Comparison of ENCODE assay signal across 8 cellular contexts in genomic region chrX:47483310-47484268, GRCh38. TPM values are rescaled to one million over a fixed set of nuclear protein-coding genes. Genes with fewer than 3 reads are reported as not detected.
DNase-seq lines count a peak whose midpoint lies in the region; ATAC-seq and TF ChIP-seq lines count a peak whose summit lies in the region.

No MANE protein-coding gene starts in this region.

- H3K9me3 ChIP-seq in esophagus muscularis mucosa = peaks cover 0 to 8% (median 0%) of the 10 kb centered on the region in 4 donors

- H3K27me3 ChIP-seq in esophagus muscularis mucosa = no peaks in the 10 kb centered on the region

- H3K27ac Mint-ChIP-seq in T-cell = peak overlapping the region; percentile 93 to 94
- H3K27ac Mint-ChIP-seq in naive thymus-derived CD8-positive, alpha-beta T cell = peak overlapping the region; percentile 89 to 99 (median 98)

- peaks cover 0 to 29% (median 15%) of the 10 kb centered on the region in 4 donors for H3K4me1 ChIP-seq in esophagus muscularis mucosa

- peak overlapping the region; percentile 87 to 92 (median 90) for H3K4me3 Mint-ChIP-seq in T-cell
- H3K4me3 Mint-ChIP-seq in naive thymus-derived CD8-positive, alpha-beta T cell = peak overlapping the region; percentile 84 to 96 (median 88)

- 33% methylated on average over 24 of the region's 24 CpGs for WGBS in esophagus muscularis mucosa

- H3K27ac ChIP-seq in esophagus muscularis mucosa (replicated peaks in 1 of 4) = peak overlapping the region; percentile 92 to 98 (median 95)

- H3K36me3 Mint-ChIP-seq in T-cell = no peaks in the 10 kb centered on the region
- peaks cover 0 to 6% (median 1%) of the 10 kb centered on the region in 3 donors for H3K36me3 Mint-ChIP-seq in naive thymus-derived CD8-positive, alpha-beta T cell

- intact Hi-C loops in Right ventricle myocardium inferior (cut with DNase I) = no loop called here
- intact Hi-C loops in cardiac septum (cut with DNase I) = no loop called here
- intact Hi-C loops in esophagus muscularis mucosa (cut with DNase I) = loop anchor here (5.0 kb wide), 1 partner anchor 39 kb away; no protein-coding TSS in a partner anchor

- DNase-seq in Right ventricle myocardium inferior (ENCODE audit: missing footprints) (peak; percentile 66), cardiac septum (ENCODE audit: low spot score) (no peak), T-cell (no peak), esophagus muscularis mucosa (ENCODE audit: extremely low spot score) (no peak)
- DNase-seq in naive thymus-derived CD8-positive, alpha-beta T cell = peak in 1 of 10 donors; percentile 2

- H3K9me3 Mint-ChIP-seq in T-cell = no peaks in the 10 kb centered on the region
- peaks cover 0 to 2% (median 0%) of the 10 kb centered on the region in 9 donors for H3K9me3 Mint-ChIP-seq in naive thymus-derived CD8-positive, alpha-beta T cell

- TF ChIP-seq EP300 in esophagus muscularis mucosa (IDR thresholded peaks at IDR 0.05) = no peak

- CTCF ChIA-PET in T-cell (lab: Charles Lee) = interaction anchor here (0.6 to 1.0 kb wide), 3 partner anchors 40 to 160 kb away, joined by 3 to 5 read pairs (median 3); no protein-coding TSS in a partner anchor

- TF ChIP-seq POLR2A in esophagus muscularis mucosa (IDR thresholded peaks at IDR 0.05; ENCODE audit: low read depth) = no peak

- H3K27me3 Mint-ChIP-seq in T-cell = peaks cover 0 to 8% of the 10 kb centered on the region in 2 donors
- H3K27me3 Mint-ChIP-seq in naive thymus-derived CD8-positive, alpha-beta T cell = no peaks in the 10 kb centered on the region

- POLR2A ChIA-PET in T-cell (lab: Charles Lee) = no interaction called here
- POLR2A ChIA-PET in naive thymus-derived CD8-positive, alpha-beta T cell (lab: Charles Lee) = interaction anchor here (0.8 kb wide), 1 partner anchor 8 kb away, joined by 5 read pairs; no protein-coding TSS in a partner anchor

- H3K4me1 Mint-ChIP-seq in T-cell = peaks cover 31 to 45% (median 41%) of the 10 kb centered on the region in 3 donors
- peaks cover 13 to 46% (median 37%) of the 10 kb centered on the region in 4 donors for H3K4me1 Mint-ChIP-seq in naive thymus-derived CD8-positive, alpha-beta T cell

- H3K4me3 ChIP-seq in esophagus muscularis mucosa = peak overlapping the region; percentile 71 to 88 (median 80)

- H3K36me3 ChIP-seq in esophagus muscularis mucosa = no peaks in the 10 kb centered on the region

- ATAC-seq in Right ventricle myocardium inferior (no peak), T-cell (replicated peaks in 1 of 4) (no peak), GM21619 (IDR thresholded peaks at IDR 0.05; ENCODE audit: unreplicated experiment) (no peak), HG02610 (IDR thresholded peaks at IDR 0.05; ENCODE audit: unreplicated experiment) (no peak), HG02759 (IDR thresholded peaks at IDR 0.05; ENCODE audit: unreplicated experiment) (no peak)
- ATAC-seq in naive thymus-derived CD8-positive, alpha-beta T cell = no peak

- TF ChIP-seq CTCF in esophagus muscularis mucosa (IDR thresholded peaks at IDR 0.05) = no peak

RNA-seq across cellular contexts. Expression of gene ZNF41, which starts 0.6 kb away (rescaled TPM):
- total RNA-seq in Right ventricle myocardium inferior (13.1 TPM), cardiac septum (15.4 TPM), T-cell (10 to 100 TPM in 3 of 5 donors, 1 to 10 TPM in 2; 8.4 to 20.4 (median 14.7) TPM), esophagus muscularis mucosa (1 to 10 TPM; 7.5 to 9.0 (median 7.6) TPM)
- total RNA-seq in naive thymus-derived CD8-positive, alpha-beta T cell = 10 to 100 TPM; 15.1 to 15.3 TPM
- 1 to 10 TPM; 3.5 to 4.7 (median 4.4) TPM for polyA plus RNA-seq in naive thymus-derived CD8-positive, alpha-beta T cell
